Comparison of ENCODE assay signal across 1 cellular context in the genomic region with DNA sequence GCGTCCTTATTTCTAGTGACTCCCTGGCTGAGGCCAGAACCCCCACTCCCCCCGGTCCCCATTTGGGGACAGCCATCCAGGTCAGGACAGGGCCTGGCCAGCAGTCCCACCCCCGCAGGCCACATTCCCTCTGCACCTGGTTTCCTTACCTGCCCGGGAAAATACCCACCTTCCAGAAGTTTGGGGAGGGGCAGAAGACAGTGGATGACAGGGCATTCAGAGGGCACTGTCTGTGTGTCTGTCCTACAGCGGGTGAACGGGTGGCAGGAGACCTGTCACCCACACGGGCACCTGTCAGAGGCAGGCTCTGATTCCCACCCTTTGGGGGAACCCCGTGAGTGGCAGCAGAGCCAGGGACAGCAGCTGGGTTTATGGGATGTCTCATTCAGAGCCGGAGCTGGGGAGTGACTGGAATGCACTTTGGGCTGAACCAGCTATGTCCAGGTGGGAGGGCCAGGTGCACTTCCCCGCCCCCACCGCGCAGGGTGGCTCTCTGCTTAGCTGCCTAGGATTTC.
TF ChIP-seq lines count a peak whose summit lies in the region.

No MANE protein-coding gene starts in this region.

TF ChIP-seq in HepG2, 621 proteins besides CTCF, POLR2A, EP300 and RAD21 (continued from another document):
- TF ChIP-seq, protein P1, sequence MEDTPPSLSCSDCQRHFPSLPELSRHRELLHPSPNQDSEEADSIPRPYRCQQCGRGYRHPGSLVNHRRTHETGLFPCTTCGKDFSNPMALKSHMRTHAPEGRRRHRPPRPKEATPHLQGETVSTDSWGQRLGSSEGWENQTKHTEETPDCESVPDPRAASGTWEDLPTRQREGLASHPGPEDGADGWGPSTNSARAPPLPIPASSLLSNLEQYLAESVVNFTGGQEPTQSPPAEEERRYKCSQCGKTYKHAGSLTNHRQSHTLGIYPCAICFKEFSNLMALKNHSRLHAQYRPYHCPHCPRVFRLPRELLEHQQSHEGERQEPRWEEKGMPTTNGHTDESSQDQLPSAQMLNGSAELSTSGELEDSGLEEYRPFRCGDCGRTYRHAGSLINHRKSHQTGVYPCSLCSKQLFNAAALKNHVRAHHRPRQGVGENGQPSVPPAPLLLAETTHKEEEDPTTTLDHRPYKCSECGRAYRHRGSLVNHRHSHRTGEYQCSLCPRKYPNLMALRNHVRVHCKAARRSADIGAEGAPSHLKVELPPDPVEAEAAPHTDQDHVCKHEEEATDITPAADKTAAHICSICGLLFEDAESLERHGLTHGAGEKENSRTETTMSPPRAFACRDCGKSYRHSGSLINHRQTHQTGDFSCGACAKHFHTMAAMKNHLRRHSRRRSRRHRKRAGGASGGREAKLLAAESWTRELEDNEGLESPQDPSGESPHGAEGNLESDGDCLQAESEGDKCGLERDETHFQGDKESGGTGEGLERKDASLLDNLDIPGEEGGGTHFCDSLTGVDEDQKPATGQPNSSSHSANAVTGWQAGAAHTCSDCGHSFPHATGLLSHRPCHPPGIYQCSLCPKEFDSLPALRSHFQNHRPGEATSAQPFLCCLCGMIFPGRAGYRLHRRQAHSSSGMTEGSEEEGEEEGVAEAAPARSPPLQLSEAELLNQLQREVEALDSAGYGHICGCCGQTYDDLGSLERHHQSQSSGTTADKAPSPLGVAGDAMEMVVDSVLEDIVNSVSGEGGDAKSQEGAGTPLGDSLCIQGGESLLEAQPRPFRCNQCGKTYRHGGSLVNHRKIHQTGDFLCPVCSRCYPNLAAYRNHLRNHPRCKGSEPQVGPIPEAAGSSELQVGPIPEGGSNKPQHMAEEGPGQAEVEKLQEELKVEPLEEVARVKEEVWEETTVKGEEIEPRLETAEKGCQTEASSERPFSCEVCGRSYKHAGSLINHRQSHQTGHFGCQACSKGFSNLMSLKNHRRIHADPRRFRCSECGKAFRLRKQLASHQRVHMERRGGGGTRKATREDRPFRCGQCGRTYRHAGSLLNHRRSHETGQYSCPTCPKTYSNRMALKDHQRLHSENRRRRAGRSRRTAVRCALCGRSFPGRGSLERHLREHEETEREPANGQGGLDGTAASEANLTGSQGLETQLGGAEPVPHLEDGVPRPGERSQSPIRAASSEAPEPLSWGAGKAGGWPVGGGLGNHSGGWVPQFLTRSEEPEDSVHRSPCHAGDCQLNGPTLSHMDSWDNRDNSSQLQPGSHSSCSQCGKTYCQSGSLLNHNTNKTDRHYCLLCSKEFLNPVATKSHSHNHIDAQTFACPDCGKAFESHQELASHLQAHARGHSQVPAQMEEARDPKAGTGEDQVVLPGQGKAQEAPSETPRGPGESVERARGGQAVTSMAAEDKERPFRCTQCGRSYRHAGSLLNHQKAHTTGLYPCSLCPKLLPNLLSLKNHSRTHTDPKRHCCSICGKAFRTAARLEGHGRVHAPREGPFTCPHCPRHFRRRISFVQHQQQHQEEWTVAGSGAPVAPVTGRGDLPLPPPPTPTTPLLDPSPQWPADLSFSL (CRISPR knock-in tag; IDR thresholded peaks at IDR 0.05) = 0 out of 2 replicates have a peak, but pooled peaks have one; percentile 58
- 0 out of 2 replicates have a peak, but pooled peaks have one; percentile 32 for TF ChIP-seq ZNF441 (CRISPR knock-in tag; IDR thresholded peaks at IDR 0.05; ENCODE audit: borderline replicate concordance)
- TF ChIP-seq TCF7L2 (IDR thresholded peaks at IDR 0.05; ENCODE audit: low read depth, low read length) = no peak
- TF ChIP-seq YEATS2 (CRISPR knock-in tag; IDR thresholded peaks at IDR 0.05; ENCODE audit: borderline replicate concordance) = no peak
- TF ChIP-seq KMT2B (CRISPR knock-in tag; IDR thresholded peaks at IDR 0.05) = no peak
- TF ChIP-seq CBFB (CRISPR knock-in tag; IDR thresholded peaks at IDR 0.05) = no peak
- TF ChIP-seq RBFOX2 (IDR thresholded peaks at IDR 0.05; ENCODE audit: low read depth, low read length) = peak; percentile 64
- TF ChIP-seq KDM4B (CRISPR knock-in tag; IDR thresholded peaks at IDR 0.05) = no peak
- peak; percentile 57 for TF ChIP-seq SAP130 (CRISPR knock-in tag; IDR thresholded peaks at IDR 0.05; ENCODE audit: low read depth)
- 0 out of 2 replicates have a peak, but pooled peaks have one; percentile 7 for TF ChIP-seq TARDBP (CRISPR knock-in tag; IDR thresholded peaks at IDR 0.05)
- TF ChIP-seq EEA1 (CRISPR knock-in tag; IDR thresholded peaks at IDR 0.05; ENCODE audit: borderline replicate concordance) = no peak
- TF ChIP-seq, protein P2, sequence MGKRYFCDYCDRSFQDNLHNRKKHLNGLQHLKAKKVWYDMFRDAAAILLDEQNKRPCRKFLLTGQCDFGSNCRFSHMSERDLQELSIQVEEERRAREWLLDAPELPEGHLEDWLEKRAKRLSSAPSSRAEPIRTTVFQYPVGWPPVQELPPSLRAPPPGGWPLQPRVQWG (CRISPR knock-in tag; IDR thresholded peaks at IDR 0.05; ENCODE audit: borderline replicate concordance, low read depth) = 0 out of 2 replicates have a peak, but pooled peaks have one; percentile 52
- TF ChIP-seq ARNTL (CRISPR knock-in tag; IDR thresholded peaks at IDR 0.05) = no peak
- TF ChIP-seq ZNF337 (CRISPR knock-in tag; IDR thresholded peaks at IDR 0.05; ENCODE audit: borderline replicate concordance, low read depth) = 0 out of 2 replicates have a peak, but pooled peaks have one; percentile 29
- TF ChIP-seq, protein P3, sequence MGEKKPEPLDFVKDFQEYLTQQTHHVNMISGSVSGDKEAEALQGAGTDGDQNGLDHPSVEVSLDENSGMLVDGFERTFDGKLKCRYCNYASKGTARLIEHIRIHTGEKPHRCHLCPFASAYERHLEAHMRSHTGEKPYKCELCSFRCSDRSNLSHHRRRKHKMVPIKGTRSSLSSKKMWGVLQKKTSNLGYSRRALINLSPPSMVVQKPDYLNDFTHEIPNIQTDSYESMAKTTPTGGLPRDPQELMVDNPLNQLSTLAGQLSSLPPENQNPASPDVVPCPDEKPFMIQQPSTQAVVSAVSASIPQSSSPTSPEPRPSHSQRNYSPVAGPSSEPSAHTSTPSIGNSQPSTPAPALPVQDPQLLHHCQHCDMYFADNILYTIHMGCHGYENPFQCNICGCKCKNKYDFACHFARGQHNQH (CRISPR knock-in tag; IDR thresholded peaks at IDR 0.05) = peak; percentile 10; the same call in 1 of the 2 replicates
- no peak for TF ChIP-seq HNF4A (CRISPR knock-in tag; IDR thresholded peaks at IDR 0.05)
- no peak for TF ChIP-seq RXRB (CRISPR knock-in tag; IDR thresholded peaks at IDR 0.05; ENCODE audit: borderline replicate concordance)
- TF ChIP-seq KLF15 (CRISPR knock-in tag; IDR thresholded peaks at IDR 0.05; ENCODE audit: borderline replicate concordance) = no peak
- 0 out of 2 replicates have a peak, but pooled peaks have one; percentile 70 for TF ChIP-seq ZNF446 (CRISPR knock-in tag; IDR thresholded peaks at IDR 0.05)
- no peak for TF ChIP-seq MBD4 (IDR thresholded peaks at IDR 0.05; ENCODE audit: borderline replicate concordance, low read length)
